Comparison of ENCODE assay signal across 17 cellular contexts in genomic region chr12:30859226-30859625, GRCh38.
DNase-seq lines count a peak whose midpoint lies in the region; ATAC-seq and TF ChIP-seq lines count a peak whose summit lies in the region.
"Had no signal": no experiment of that assay in that cellular context is flagged by ENCODE, and none has a peak within 500 bp of the region (broad histone marks: within the 10 kb centered on the region; RNA-seq: fewer than 3 reads in every experiment).

No MANE protein-coding gene starts in this region.

- peaks cover 6 to 8% of the 10 kb centered on the region in 2 donors for H3K27me3 Mint-ChIP-seq in natural killer cell treated with Interleukin-12 subunit alpha and Interleukin-12 subunit beta and Interleukin-15 and Interleukin-18, amount 100 ng/mL, for 72 hours
- no peaks in the 10 kb centered on the region for H3K27me3 Mint-ChIP-seq in natural killer cell (ENCODE audit: low read depth in 2 of 2)
- H3K27me3 Mint-ChIP-seq: CD4-positive, CD25-positive, alpha-beta regulatory T cell had no signal

- H3K4me1 Mint-ChIP-seq in natural killer cell treated with Interleukin-12 subunit alpha and Interleukin-12 subunit beta and Interleukin-15 and Interleukin-18, amount 100 ng/mL, for 72 hours (ENCODE audit: low read depth in 2 of 2), result no peaks in the 10 kb centered on the region
- H3K4me1 Mint-ChIP-seq in natural killer cell, result no peaks in the 10 kb centered on the region
- H3K4me1 Mint-ChIP-seq: CD4-positive, CD25-positive, alpha-beta regulatory T cell; CD8-positive, alpha-beta memory T cell had no signal

- TF ChIP-seq CTCF in natural killer cell (IDR thresholded peaks at IDR 0.05), result no peak
- TF ChIP-seq CTCF in coronary artery (IDR thresholded peaks at IDR 0.05), result no peak

- no peak overlapping the region for H3K27ac ChIP-seq in coronary artery
- H3K27ac ChIP-seq: GM23248 had no signal

- no peak overlapping the region for H3K27ac Mint-ChIP-seq in natural killer cell treated with Interleukin-12 subunit alpha and Interleukin-12 subunit beta and Interleukin-15 and Interleukin-18, amount 100 ng/mL, for 72 hours
- H3K27ac Mint-ChIP-seq in natural killer cell, result no peak overlapping the region
- H3K27ac Mint-ChIP-seq: CD4-positive, CD25-positive, alpha-beta regulatory T cell; CD8-positive, alpha-beta memory T cell had no signal

- H3K36me3 Mint-ChIP-seq in natural killer cell treated with Interleukin-12 subunit alpha and Interleukin-12 subunit beta and Interleukin-15 and Interleukin-18, amount 100 ng/mL, for 72 hours, result no peaks in the 10 kb centered on the region
- no peaks in the 10 kb centered on the region for H3K36me3 Mint-ChIP-seq in natural killer cell
- H3K36me3 Mint-ChIP-seq: CD4-positive, CD25-positive, alpha-beta regulatory T cell; CD8-positive, alpha-beta memory T cell had no signal

- ATAC-seq in natural killer cell treated with Interleukin-12 subunit alpha and Interleukin-12 subunit beta and Interleukin-15 and Interleukin-18, amount 100 ng/mL, for 72 hours, result peak; percentile 31 to 69
- no peak for ATAC-seq in natural killer cell

- H3K9me3 Mint-ChIP-seq in natural killer cell treated with Interleukin-12 subunit alpha and Interleukin-12 subunit beta and Interleukin-15 and Interleukin-18, amount 100 ng/mL, for 72 hours, result no peaks in the 10 kb centered on the region
- no peaks in the 10 kb centered on the region for H3K9me3 Mint-ChIP-seq in natural killer cell
- H3K9me3 Mint-ChIP-seq: CD8-positive, alpha-beta memory T cell had no signal

- no peak for DNase-seq in natural killer cell treated with Interleukin-12 subunit alpha and Interleukin-12 subunit beta and Interleukin-15 and Interleukin-18, amount 100 ng/mL, for 72 hours (ENCODE audit: low spot score)
- DNase-seq in natural killer cell (no peak), DMS53 treated with DMSO at 0.1 percent for 48 hours (lab: John Stamatoyannopoulos, UW; ENCODE audit: unreplicated experiment) (peak; percentile 19), coronary artery (ENCODE audit: low spot score) (peak; percentile 4), NCI-H345 (lab: John Stamatoyannopoulos, UW) (no peak)
- no peak for DNase-seq in activated effector memory CD4-positive, alpha-beta T cell treated with Interleukin-2 at 50 U/mL for 16 hours
- DNase-seq: ACHN; BE2C; C1 segment of cervical spinal cord; CD4-positive, CD25-positive, alpha-beta regulatory T cell; CD8-positive, alpha-beta memory T cell; COR-L47; DMS 273 treated with DMSO at 0.1 percent for 48 hours; DMS79; GDM1; GM23248; HCEC 1CT had no signal

- intact Hi-C loops in natural killer cell (cut with micrococcal nuclease), result no loop called here

- no peak overlapping the region for H3K4me3 ChIP-seq in coronary artery
- H3K4me3 ChIP-seq: GM23248 had no signal

- H3K4me3 Mint-ChIP-seq in natural killer cell treated with Interleukin-12 subunit alpha and Interleukin-12 subunit beta and Interleukin-15 and Interleukin-18, amount 100 ng/mL, for 72 hours, result no peak overlapping the region
- no peak overlapping the region for H3K4me3 Mint-ChIP-seq in natural killer cell
- H3K4me3 Mint-ChIP-seq: CD4-positive, CD25-positive, alpha-beta regulatory T cell had no signal

Comparison
In these comparisons a context has a peak if more than half of its experiments do, and no peak if none do; other contexts are left out.
1. ATAC-seq: peak in natural killer cell treated with Interleukin-12 subunit alpha and Interleukin-12 subunit beta and Interleukin-15 and Interleukin-18, amount 100 ng/mL, for 72 hours (2 of 2); none in natural killer cell (0 of 3).
2. DNase-seq: peak in DMS53 treated with DMSO at 0.1 percent for 48 hours (single experiment) and coronary artery (single experiment); none in natural killer cell treated with Interleukin-12 subunit alpha and Interleukin-12 subunit beta and Interleukin-15 and Interleukin-18, amount 100 ng/mL, for 72 hours (single experiment), natural killer cell (single experiment), activated effector memory CD4-positive, alpha-beta T cell treated with Interleukin-2 at 50 U/mL for 16 hours (single experiment) and NCI-H345 (single experiment).